In genomic region chr12:69570000-69570516, GRCh38 we compare ENCODE assay signal across 13 cellular contexts. TPM values are rescaled to one million over a fixed set of nuclear protein-coding genes. Genes with fewer than 3 reads are reported as not detected.
DNase-seq lines count a peak whose midpoint lies in the region; ATAC-seq and TF ChIP-seq lines count a peak whose summit lies in the region.
"Had no signal": no experiment of that assay in that cellular context is flagged by ENCODE, and none has a peak within 500 bp of the region (broad histone marks: within the 10 kb centered on the region; RNA-seq: fewer than 3 reads in every experiment).

No MANE protein-coding gene starts in this region.

- H3K27me3 Mint-ChIP-seq in activated CD8-positive, alpha-beta T cell treated with anti-CD3 and anti-CD28 coated beads for 36 hours: no peaks in the 10 kb centered on the region
- H3K27me3 Mint-ChIP-seq: activated naive CD8-positive, alpha-beta T cell treated with anti-CD3 and anti-CD28 coated beads, Interleukin-2, amount 10 ng/mL, durations not matched to agents 7 days and 5 days had no signal

- no peak overlapping the region for H3K4me3 Mint-ChIP-seq in activated CD8-positive, alpha-beta T cell treated with anti-CD3 and anti-CD28 coated beads for 36 hours
- H3K4me3 Mint-ChIP-seq: activated naive CD8-positive, alpha-beta T cell treated with anti-CD3 and anti-CD28 coated beads, Interleukin-2, amount 10 ng/mL, durations not matched to agents 7 days and 5 days had no signal

- intact Hi-C loops in activated CD8-positive, alpha-beta T cell treated with anti-CD3 and anti-CD28 coated beads for 36 hours (cut with micrococcal nuclease): loop anchor here (2.0 to 10.0 kb wide), 2 partner anchors 85 to 213 kb away; no protein-coding TSS in a partner anchor

- H3K9me3 Mint-ChIP-seq in activated CD8-positive, alpha-beta T cell treated with anti-CD3 and anti-CD28 coated beads for 36 hours: no peaks in the 10 kb centered on the region
- H3K9me3 Mint-ChIP-seq: activated naive CD8-positive, alpha-beta T cell treated with anti-CD3 and anti-CD28 coated beads, Interleukin-2, amount 10 ng/mL, durations not matched to agents 7 days and 5 days had no signal

- peak overlapping the region; percentile 23 for H3K27ac ChIP-seq in VCaP
- H3K27ac ChIP-seq: SJCRH30 had no signal

- no peaks in the 10 kb centered on the region for H3K4me1 Mint-ChIP-seq in activated CD8-positive, alpha-beta T cell treated with anti-CD3 and anti-CD28 coated beads for 36 hours (ENCODE audit: low read depth)

- peak; percentile 41 for DNase-seq in AG04449 (ENCODE audit: low read depth, low spot score)
- DNase-seq in H4 (ENCODE audit: low spot score): peak; percentile 79
- DNase-seq in iris pigment epithelial cell (ENCODE audit: low read depth): peak; percentile 96
- no peak for DNase-seq in activated CD8-positive, alpha-beta T cell treated with anti-CD3 and anti-CD28 coated beads for 36 hours
- no peak for DNase-seq in mesenteric fat pad (ENCODE audit: low spot score)
- no peak for DNase-seq in activated CD4-positive, CD25-positive, alpha-beta regulatory T cell (lab: John Stamatoyannopoulos, UW)
- DNase-seq: activated naive CD8-positive, alpha-beta T cell treated with anti-CD3 and anti-CD28 coated beads, Interleukin-2, amount 10 ng/mL, durations not matched to agents 7 days and 5 days; NCI-H524 treated with DMSO at 0.1 percent for 48 hours; spleen had no signal

- ATAC-seq in HG02970 (IDR thresholded peaks at IDR 0.05; ENCODE audit: low FRiP score, unreplicated experiment): no peak
- ATAC-seq in activated CD8-positive, alpha-beta T cell treated with anti-CD3 and anti-CD28 coated beads for 36 hours: no peak

- TF ChIP-seq CTCF in AG04449 (IDR thresholded peaks at IDR 0.05; ENCODE audit: insufficient read depth, low read length, missing control alignments): no peak
- no peak for TF ChIP-seq CTCF in VCaP (conservative IDR thresholded peaks at IDR 0.05)
- no peak for TF ChIP-seq CTCF in activated CD8-positive, alpha-beta T cell treated with anti-CD3 and anti-CD28 coated beads for 36 hours (IDR thresholded peaks at IDR 0.05)

- CTCF ChIA-PET in AG04449 (lab: Yijun Ruan, JAX): interaction anchor here (1.2 to 12.9 kb wide), 25 partner anchors 12 to 414 kb away, joined by 3 to 231 read pairs (median 5); partner anchors contain the start of genes CCT2 and FRS2
- CTCF ChIA-PET in activated CD8-positive, alpha-beta T cell treated with anti-CD3 and anti-CD28 coated beads for 36 hours (lab: Charles Lee): interaction anchor here (0.9 to 7.3 kb wide), 34 partner anchors 10 to 414 kb away, joined by 3 to 81 read pairs (median 5); partner anchors contain the start of genes CCT2, FRS2, LRRC10 and LYZ

- POLR2A ChIA-PET in AG04449 (lab: Yijun Ruan, JAX): interaction anchor here (0.9 to 1.1 kb wide), 2 partner anchors 15 to 36 kb away, joined by 3 to 5 read pairs; partner anchors contain the start of gene CCT2
- POLR2A ChIA-PET in activated CD8-positive, alpha-beta T cell treated with anti-CD3 and anti-CD28 coated beads for 36 hours (lab: Charles Lee): interaction anchor here (0.7 to 1.3 kb wide), 4 partner anchors 16 to 279 kb away, joined by 3 to 4 read pairs (median 3); no protein-coding TSS in a partner anchor

- peaks cover 22% of the 10 kb centered on the region for H3K36me3 Mint-ChIP-seq in activated CD8-positive, alpha-beta T cell treated with anti-CD3 and anti-CD28 coated beads for 36 hours (ENCODE audit: low read depth)

- H3K4me3 ChIP-seq in AG04449 (ENCODE audit: low read depth, low read length): no peak overlapping the region
- H3K4me3 ChIP-seq: SJCRH30, spleen had no signal

- H3K27ac Mint-ChIP-seq in activated CD8-positive, alpha-beta T cell treated with anti-CD3 and anti-CD28 coated beads for 36 hours: no peak overlapping the region
- H3K27ac Mint-ChIP-seq: activated naive CD8-positive, alpha-beta T cell treated with anti-CD3 and anti-CD28 coated beads, Interleukin-2, amount 10 ng/mL, durations not matched to agents 7 days and 5 days had no signal

RNA-seq across cellular contexts. Expression of gene CCT2, which starts 15.2 kb away (rescaled TPM):
- 440 and 479 TPM in 2 replicates for total RNA-seq in H4 (2014; rRNA removed; shearing (Covaris generic))
- 100 to 1,000 TPM; 389 to 403 TPM for total RNA-seq in activated CD8-positive, alpha-beta T cell treated with anti-CD3 and anti-CD28 coated beads for 36 hours
- 154 TPM for total RNA-seq in mesenteric fat pad

RNA-seq across cellular contexts. Expression of gene LRRC10, which starts 40.6 kb away (rescaled TPM):
- total RNA-seq in H4 (2014; rRNA removed; shearing (Covaris generic)): not detected in 2 replicates
- total RNA-seq in activated CD8-positive, alpha-beta T cell treated with anti-CD3 and anti-CD28 coated beads for 36 hours: not detected
- total RNA-seq in mesenteric fat pad: not detected
- total RNA-seq: activated naive CD8-positive, alpha-beta T cell treated with anti-CD3 and anti-CD28 coated beads, Interleukin-2, amount 10 ng/mL, durations not matched to agents 7 days and 5 days; SJCRH30; spleen; ureter had no signal

Comparison
In these comparisons a context has a peak if more than half of its experiments do, and no peak if none do; other contexts are left out.
1. DNase-seq: peak in AG04449 (single experiment), H4 (single experiment) and iris pigment epithelial cell (single experiment); none in activated CD8-positive, alpha-beta T cell treated with anti-CD3 and anti-CD28 coated beads for 36 hours (single experiment), mesenteric fat pad (single experiment) and activated CD4-positive, CD25-positive, alpha-beta regulatory T cell (0 of 4).